1 cellular context compared by ENCODE assay signal in genomic region chr3:108221911-108222812, GRCh38.
TF ChIP-seq lines count a peak whose summit lies in the region.

IFT57 (minus strand) TSS chr3:108222424; CDS start chr3:108222322, 102 bp downstream.

TF ChIP-seq in K562, 482 proteins besides CTCF, POLR2A, EP300 and RAD21 (continued from another document and continues in another):
- TF ChIP-seq, protein P1, sequence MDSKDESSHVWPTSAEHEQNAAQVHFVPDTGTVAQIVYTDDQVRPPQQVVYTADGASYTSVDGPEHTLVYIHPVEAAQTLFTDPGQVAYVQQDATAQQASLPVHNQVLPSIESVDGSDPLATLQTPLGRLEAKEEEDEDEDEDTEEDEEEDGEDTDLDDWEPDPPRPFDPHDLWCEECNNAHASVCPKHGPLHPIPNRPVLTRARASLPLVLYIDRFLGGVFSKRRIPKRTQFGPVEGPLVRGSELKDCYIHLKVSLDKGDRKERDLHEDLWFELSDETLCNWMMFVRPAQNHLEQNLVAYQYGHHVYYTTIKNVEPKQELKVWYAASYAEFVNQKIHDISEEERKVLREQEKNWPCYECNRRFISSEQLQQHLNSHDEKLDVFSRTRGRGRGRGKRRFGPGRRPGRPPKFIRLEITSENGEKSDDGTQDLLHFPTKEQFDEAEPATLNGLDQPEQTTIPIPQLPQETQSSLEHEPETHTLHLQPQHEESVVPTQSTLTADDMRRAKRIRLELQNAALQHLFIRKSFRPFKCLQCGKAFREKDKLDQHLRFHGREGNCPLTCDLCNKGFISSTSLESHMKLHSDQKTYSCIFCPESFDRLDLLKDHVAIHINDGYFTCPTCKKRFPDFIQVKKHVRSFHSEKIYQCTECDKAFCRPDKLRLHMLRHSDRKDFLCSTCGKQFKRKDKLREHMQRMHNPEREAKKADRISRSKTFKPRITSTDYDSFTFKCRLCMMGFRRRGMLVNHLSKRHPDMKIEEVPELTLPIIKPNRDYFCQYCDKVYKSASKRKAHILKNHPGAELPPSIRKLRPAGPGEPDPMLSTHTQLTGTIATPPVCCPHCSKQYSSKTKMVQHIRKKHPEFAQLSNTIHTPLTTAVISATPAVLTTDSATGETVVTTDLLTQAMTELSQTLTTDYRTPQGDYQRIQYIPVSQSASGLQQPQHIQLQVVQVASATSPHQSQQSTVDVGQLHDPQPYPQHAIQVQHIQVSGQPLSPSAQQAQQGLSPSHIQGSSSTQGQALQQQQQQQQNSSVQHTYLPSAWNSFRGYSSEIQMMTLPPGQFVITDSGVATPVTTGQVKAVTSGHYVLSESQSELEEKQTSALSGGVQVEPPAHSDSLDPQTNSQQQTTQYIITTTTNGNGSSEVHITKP (IDR thresholded peaks at IDR 0.05; ENCODE audit: partially characterized antibody): no peak
- no peak for TF ChIP-seq ZBTB33 (CRISPR knock-in tag; IDR thresholded peaks at IDR 0.05)
- TF ChIP-seq TFE3 (CRISPR knock-in tag; IDR thresholded peaks at IDR 0.05): no peak
- no peak for TF ChIP-seq USF1 (CRISPR knock-in tag; IDR thresholded peaks at IDR 0.05)
- no peak for TF ChIP-seq RBM34 (IDR thresholded peaks at IDR 0.05; ENCODE audit: borderline replicate concordance, insufficient read depth, low read length)
- TF ChIP-seq ZC3H11A (IDR thresholded peaks at IDR 0.05; ENCODE audit: low read depth, low read length): no peak
- TF ChIP-seq CREB3 (tag; conservative IDR thresholded peaks at IDR 0.05; ENCODE audit: low read depth): no peak
- no peak for TF ChIP-seq KLF16 (IDR thresholded peaks at IDR 0.05)
- TF ChIP-seq NONO (IDR thresholded peaks at IDR 0.05; ENCODE audit: low read depth in 2 of 2, low read length in 1 of 2): no peak
- no peak for TF ChIP-seq FIP1L1 (IDR thresholded peaks at IDR 0.05; ENCODE audit: low read depth, low read length, poor library complexity, severe bottlenecking)
- TF ChIP-seq MNT (conservative IDR thresholded peaks at IDR 0.05): peak; percentile 25 to 53; a peak in 2 of 4 replicates
- no peak for TF ChIP-seq RBM39 (optimal IDR thresholded peaks at IDR 0.05; ENCODE audit: low read depth, low read length)
- TF ChIP-seq, protein P2, sequence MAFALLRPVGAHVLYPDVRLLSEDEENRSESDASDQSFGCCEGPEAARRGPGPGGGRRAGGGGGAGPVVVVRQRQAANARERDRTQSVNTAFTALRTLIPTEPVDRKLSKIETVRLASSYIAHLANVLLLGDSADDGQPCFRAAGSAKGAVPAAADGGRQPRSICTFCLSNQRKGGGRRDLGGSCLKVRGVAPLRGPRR (CRISPR knock-in tag; IDR thresholded peaks at IDR 0.05): no peak
- TF ChIP-seq, protein P3, sequence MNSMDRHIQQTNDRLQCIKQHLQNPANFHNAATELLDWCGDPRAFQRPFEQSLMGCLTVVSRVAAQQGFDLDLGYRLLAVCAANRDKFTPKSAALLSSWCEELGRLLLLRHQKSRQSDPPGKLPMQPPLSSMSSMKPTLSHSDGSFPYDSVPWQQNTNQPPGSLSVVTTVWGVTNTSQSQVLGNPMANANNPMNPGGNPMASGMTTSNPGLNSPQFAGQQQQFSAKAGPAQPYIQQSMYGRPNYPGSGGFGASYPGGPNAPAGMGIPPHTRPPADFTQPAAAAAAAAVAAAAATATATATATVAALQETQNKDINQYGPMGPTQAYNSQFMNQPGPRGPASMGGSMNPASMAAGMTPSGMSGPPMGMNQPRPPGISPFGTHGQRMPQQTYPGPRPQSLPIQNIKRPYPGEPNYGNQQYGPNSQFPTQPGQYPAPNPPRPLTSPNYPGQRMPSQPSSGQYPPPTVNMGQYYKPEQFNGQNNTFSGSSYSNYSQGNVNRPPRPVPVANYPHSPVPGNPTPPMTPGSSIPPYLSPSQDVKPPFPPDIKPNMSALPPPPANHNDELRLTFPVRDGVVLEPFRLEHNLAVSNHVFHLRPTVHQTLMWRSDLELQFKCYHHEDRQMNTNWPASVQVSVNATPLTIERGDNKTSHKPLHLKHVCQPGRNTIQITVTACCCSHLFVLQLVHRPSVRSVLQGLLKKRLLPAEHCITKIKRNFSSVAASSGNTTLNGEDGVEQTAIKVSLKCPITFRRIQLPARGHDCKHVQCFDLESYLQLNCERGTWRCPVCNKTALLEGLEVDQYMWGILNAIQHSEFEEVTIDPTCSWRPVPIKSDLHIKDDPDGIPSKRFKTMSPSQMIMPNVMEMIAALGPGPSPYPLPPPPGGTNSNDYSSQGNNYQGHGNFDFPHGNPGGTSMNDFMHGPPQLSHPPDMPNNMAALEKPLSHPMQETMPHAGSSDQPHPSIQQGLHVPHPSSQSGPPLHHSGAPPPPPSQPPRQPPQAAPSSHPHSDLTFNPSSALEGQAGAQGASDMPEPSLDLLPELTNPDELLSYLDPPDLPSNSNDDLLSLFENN (IDR thresholded peaks at IDR 0.05; ENCODE audit: low read depth in 2 of 2, low read length in 2 of 2): no peak
- no peak for TF ChIP-seq U2AF1 (optimal IDR thresholded peaks at IDR 0.05; ENCODE audit: low read depth, low read length)
- TF ChIP-seq WHSC1 (IDR thresholded peaks at IDR 0.05; ENCODE audit: low read length): no peak
- no peak for TF ChIP-seq NFIX (CRISPR knock-in tag; IDR thresholded peaks at IDR 0.05; ENCODE audit: low read depth)
- TF ChIP-seq FOXP1 (CRISPR knock-in tag; IDR thresholded peaks at IDR 0.05): 0 out of 2 replicates have a peak, but pooled peaks have one; percentile 52
- TF ChIP-seq RNF2 (IDR thresholded peaks at IDR 0.05): no peak
- TF ChIP-seq ATF3 (IDR thresholded peaks at IDR 0.05): peak; percentile 100
- TF ChIP-seq ATF3 (CRISPR knock-in tag; conservative IDR thresholded peaks at IDR 0.05): no peak
- TF ChIP-seq, protein P4, sequence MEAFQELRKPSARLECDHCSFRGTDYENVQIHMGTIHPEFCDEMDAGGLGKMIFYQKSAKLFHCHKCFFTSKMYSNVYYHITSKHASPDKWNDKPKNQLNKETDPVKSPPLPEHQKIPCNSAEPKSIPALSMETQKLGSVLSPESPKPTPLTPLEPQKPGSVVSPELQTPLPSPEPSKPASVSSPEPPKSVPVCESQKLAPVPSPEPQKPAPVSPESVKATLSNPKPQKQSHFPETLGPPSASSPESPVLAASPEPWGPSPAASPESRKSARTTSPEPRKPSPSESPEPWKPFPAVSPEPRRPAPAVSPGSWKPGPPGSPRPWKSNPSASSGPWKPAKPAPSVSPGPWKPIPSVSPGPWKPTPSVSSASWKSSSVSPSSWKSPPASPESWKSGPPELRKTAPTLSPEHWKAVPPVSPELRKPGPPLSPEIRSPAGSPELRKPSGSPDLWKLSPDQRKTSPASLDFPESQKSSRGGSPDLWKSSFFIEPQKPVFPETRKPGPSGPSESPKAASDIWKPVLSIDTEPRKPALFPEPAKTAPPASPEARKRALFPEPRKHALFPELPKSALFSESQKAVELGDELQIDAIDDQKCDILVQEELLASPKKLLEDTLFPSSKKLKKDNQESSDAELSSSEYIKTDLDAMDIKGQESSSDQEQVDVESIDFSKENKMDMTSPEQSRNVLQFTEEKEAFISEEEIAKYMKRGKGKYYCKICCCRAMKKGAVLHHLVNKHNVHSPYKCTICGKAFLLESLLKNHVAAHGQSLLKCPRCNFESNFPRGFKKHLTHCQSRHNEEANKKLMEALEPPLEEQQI (IDR thresholded peaks at IDR 0.05): no peak
- TF ChIP-seq PYGO2 (tag; IDR thresholded peaks at IDR 0.05): no peak
- TF ChIP-seq IRF2 (CRISPR knock-in tag; IDR thresholded peaks at IDR 0.05): no peak
- no peak for TF ChIP-seq KDM5B (IDR thresholded peaks at IDR 0.05; ENCODE audit: insufficient replicate concordance, low read depth, low read length)
- TF ChIP-seq RBFOX2 (IDR thresholded peaks at IDR 0.05; ENCODE audit: low read depth, low read length): peak; percentile 72
- no peak for TF ChIP-seq ZBTB8A (IDR thresholded peaks at IDR 0.05; ENCODE audit: partially characterized antibody)
- no peak for TF ChIP-seq ZC3H4 (CRISPR knock-in tag; IDR thresholded peaks at IDR 0.05; ENCODE audit: borderline replicate concordance)
- TF ChIP-seq ZBTB9 (CRISPR knock-in tag; IDR thresholded peaks at IDR 0.05): peak; percentile 85; the same call in 1 of the 2 replicates
- no peak for TF ChIP-seq PHB (CRISPR knock-in tag; IDR thresholded peaks at IDR 0.05)
- TF ChIP-seq KHSRP (IDR thresholded peaks at IDR 0.05): no peak
- peak; percentile 60; the same call in 1 of the 2 replicates for TF ChIP-seq NR4A1 (CRISPR knock-in tag; IDR thresholded peaks at IDR 0.05)
- no peak for TF ChIP-seq NR4A1 (tag; IDR thresholded peaks at IDR 0.05)
- TF ChIP-seq, protein P5, sequence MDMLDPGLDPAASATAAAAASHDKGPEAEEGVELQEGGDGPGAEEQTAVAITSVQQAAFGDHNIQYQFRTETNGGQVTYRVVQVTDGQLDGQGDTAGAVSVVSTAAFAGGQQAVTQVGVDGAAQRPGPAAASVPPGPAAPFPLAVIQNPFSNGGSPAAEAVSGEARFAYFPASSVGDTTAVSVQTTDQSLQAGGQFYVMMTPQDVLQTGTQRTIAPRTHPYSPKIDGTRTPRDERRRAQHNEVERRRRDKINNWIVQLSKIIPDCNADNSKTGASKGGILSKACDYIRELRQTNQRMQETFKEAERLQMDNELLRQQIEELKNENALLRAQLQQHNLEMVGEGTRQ (CRISPR knock-in tag; IDR thresholded peaks at IDR 0.05): no peak
